32 cellular contexts compared by ENCODE assay signal in the genomic region with DNA sequence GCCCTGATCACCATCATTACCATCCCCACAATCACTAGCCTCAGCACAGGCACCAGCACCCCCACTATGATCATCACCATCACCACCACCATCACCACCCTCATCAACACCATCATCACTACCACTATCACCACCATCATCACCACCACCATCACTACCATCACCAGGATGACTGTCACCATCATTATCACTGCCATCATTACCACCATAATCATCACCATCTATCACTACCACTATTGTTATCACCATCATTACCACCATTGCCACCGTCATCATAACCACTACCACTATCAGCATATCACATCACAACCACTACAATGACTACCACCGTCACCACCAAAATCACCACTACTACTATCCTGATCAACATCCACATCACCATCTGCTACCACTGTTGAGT.
"Had no signal": no experiment of that assay in that cellular context is flagged by ENCODE, and none has a peak within 500 bp of the region (broad histone marks: within the 10 kb centered on the region; RNA-seq: fewer than 3 reads in every experiment).

No MANE protein-coding gene starts in this region.

- H3K27me3 Mint-ChIP-seq: activated CD8-positive, alpha-beta T cell treated with anti-CD3 and anti-CD28 coated beads for 36 hours; activated naive CD8-positive, alpha-beta T cell; activated T-helper 17 cell treated with anti-CD3 and anti-CD28 coated beads, Interleukin-2, amount 50 U/mL, for 72 hours; central memory CD8-positive, alpha-beta T cell; dendritic cell treated with granulocyte-macrophage colony-stimulating factor and Interleukin-4, amounts not matched to agents 40 ng/mL and 50 ng/mL, for 4 days; T-helper 17 cell had no signal

- ATAC-seq: activated CD8-positive, alpha-beta T cell treated with anti-CD3 and anti-CD28 coated beads for 36 hours; activated T-cell treated with anti-CD3 and anti-CD28 coated beads, Interleukin-2, amount 50 U/mL, for 4 hours; activated T-helper 17 cell treated with anti-CD3 and anti-CD28 coated beads, Interleukin-2, amount 50 U/mL, for 72 hours; esophagus mucosa; T-helper 17 cell had no signal

- H3K36me3 ChIP-seq: brain microvascular endothelial cell, WERI-Rb-1 had no signal

- H3K27ac ChIP-seq: brain microvascular endothelial cell, coronary artery, dorsolateral prefrontal cortex, WERI-Rb-1 had no signal

- FAIRE-seq: astrocyte, frontal cortex had no signal

- H3K27ac Mint-ChIP-seq: activated B cell treated with CpG ODN at 0.5 μM for 24 hours; activated CD8-positive, alpha-beta T cell treated with anti-CD3 and anti-CD28 coated beads for 36 hours; activated naive CD8-positive, alpha-beta T cell; activated T-helper 17 cell treated with anti-CD3 and anti-CD28 coated beads, Interleukin-2, amount 50 U/mL, for 72 hours; dendritic cell treated with granulocyte-macrophage colony-stimulating factor and Interleukin-4, amounts not matched to agents 40 ng/mL and 50 ng/mL, for 4 days; endodermal cell; T-helper 17 cell; T-helper 2 cell treated with Interferon-gamma antibody and Interleukin-4, amounts not matched to agents 5 μg/mL and 100 μg/mL, for 36 hours had no signal

- H3K36me3 Mint-ChIP-seq: activated naive CD8-positive, alpha-beta T cell had no signal

- H3K9me3 Mint-ChIP-seq: activated CD8-positive, alpha-beta T cell treated with anti-CD3 and anti-CD28 coated beads for 36 hours; activated T-cell treated with anti-CD3 and anti-CD28 coated beads, Interleukin-2, amount 50 U/mL, for 4 hours; central memory CD8-positive, alpha-beta T cell; T-helper 2 cell treated with Interferon-gamma antibody and Interleukin-4, amounts not matched to agents 5 μg/mL and 100 μg/mL, for 36 hours had no signal

- H3K4me3 Mint-ChIP-seq: activated B cell treated with CpG ODN at 0.5 μM for 24 hours; activated CD8-positive, alpha-beta T cell treated with anti-CD3 and anti-CD28 coated beads for 36 hours; activated naive CD8-positive, alpha-beta T cell; activated T-cell treated with anti-CD3 and anti-CD28 coated beads, Interleukin-2, amount 50 U/mL, for 4 hours; activated T-helper 17 cell treated with anti-CD3 and anti-CD28 coated beads, Interleukin-2, amount 50 U/mL, for 72 hours; central memory CD8-positive, alpha-beta T cell; dendritic cell treated with granulocyte-macrophage colony-stimulating factor and Interleukin-4, amounts not matched to agents 40 ng/mL and 50 ng/mL, for 4 days; endodermal cell; T-helper 17 cell; T-helper 2 cell treated with Interferon-gamma antibody and Interleukin-4, amounts not matched to agents 5 μg/mL and 100 μg/mL, for 36 hours had no signal

- H3K4me3 ChIP-seq: coronary artery, dorsolateral prefrontal cortex had no signal

- DNase-seq: activated B cell treated with CpG ODN at 0.5 μM for 24 hours; activated CD4-positive, alpha-beta T cell treated with anti-CD3 and anti-CD28 coated beads for 48 hours; activated CD4-positive, alpha-beta T cell treated with anti-CD3 and anti-CD28 coated beads, Interleukin-2, amount 50 U/mL, for 1 hour; activated CD4-positive, alpha-beta T cell treated with anti-CD3 and anti-CD28 coated beads, Interleukin-2, amount 50 U/mL, for 48 hours; activated CD8-positive, alpha-beta memory T cell treated with anti-CD3 and anti-CD28 coated beads for 24 hours; activated CD8-positive, alpha-beta T cell treated with anti-CD3 and anti-CD28 coated beads for 36 hours; activated effector memory CD4-positive, alpha-beta T cell treated with Interleukin-2 at 50 U/mL for 16 hours; activated gamma-delta T cell treated with Interleukin-2 at 50 U/mL for 16 hours; activated naive CD4-positive, alpha-beta T cell treated with anti-CD3 and anti-CD28 coated beads, Interleukin-2, amount 50 U/mL, for 16 hours; activated naive CD4-positive, alpha-beta T cell treated with Interleukin-2 at 50 U/mL for 16 hours; activated T-cell treated with anti-CD3 and anti-CD28 coated beads, Interleukin-2, amount 50 U/mL, for 4 hours; amniotic stem cell; anterior cingulate cortex; brain microvascular endothelial cell; dorsolateral prefrontal cortex; effector memory CD4-positive, alpha-beta T cell; endodermal cell; foreskin fibroblast; glutamatergic neuron; T-helper 1 cell; T-helper 17 cell; T1000; WERI-Rb-1 had no signal

- H3K4me1 Mint-ChIP-seq: activated B cell treated with CpG ODN at 0.5 μM for 24 hours; activated T-helper 17 cell treated with anti-CD3 and anti-CD28 coated beads, Interleukin-2, amount 50 U/mL, for 72 hours; central memory CD8-positive, alpha-beta T cell; T-helper 17 cell had no signal
